Comparison of ENCODE assay signal across 16 cellular contexts in the genomic region with DNA sequence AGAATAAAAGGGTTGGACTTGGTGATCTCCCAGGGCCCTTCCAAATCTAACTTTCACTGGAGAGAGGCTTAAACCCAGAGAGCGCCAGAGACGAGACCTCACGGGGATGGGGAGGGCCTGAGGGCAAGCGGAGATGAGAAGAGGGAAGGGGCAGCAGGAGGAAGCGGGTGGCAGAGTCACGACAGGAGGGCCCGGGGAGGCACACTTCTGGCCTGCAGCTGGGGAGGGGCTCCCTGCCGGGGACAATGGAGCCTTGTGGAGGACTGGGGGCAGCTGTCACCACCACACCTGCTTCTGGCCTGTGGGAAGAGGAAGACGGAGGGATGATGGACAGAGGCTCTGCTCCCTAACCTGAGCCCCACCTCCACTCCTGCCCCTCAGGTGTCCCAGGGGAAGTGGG. TPM values are rescaled to one million over a fixed set of nuclear protein-coding genes. Genes with fewer than 3 reads are reported as not detected.
DNase-seq lines count a peak whose midpoint lies in the region; ATAC-seq and TF ChIP-seq lines count a peak whose summit lies in the region.
"Had no signal": no experiment of that assay in that cellular context is flagged by ENCODE, and none has a peak within 500 bp of the region (broad histone marks: within the 10 kb centered on the region; RNA-seq: fewer than 3 reads in every experiment).

No MANE protein-coding gene starts in this region.

- no peaks in the 10 kb centered on the region for H3K36me3 ChIP-seq in psoas muscle (ENCODE audit: insufficient read depth in 1 of 2, low read depth in 1 of 2)

- H3K4me3 ChIP-seq in right cardiac atrium (ENCODE audit: low read length) (no peak overlapping the region), psoas muscle (no peak overlapping the region)

- no peak for ATAC-seq in right cardiac atrium
- ATAC-seq in left ventricle myocardium superior: no peak
- ATAC-seq in psoas muscle: no peak
- ATAC-seq in HG03342 (IDR thresholded peaks at IDR 0.05; ENCODE audit: unreplicated experiment): no peak
- no peak for ATAC-seq in GM19463 (IDR thresholded peaks at IDR 0.05; ENCODE audit: unreplicated experiment)

- H3K27ac ChIP-seq in right cardiac atrium (ENCODE audit: low read length) (peak overlapping the region; percentile 46), cingulate gyrus (ENCODE audit: low read depth, low read length) (peak overlapping the region; percentile 47), psoas muscle (peak overlapping the region; percentile 36)

- no peaks in the 10 kb centered on the region for H3K27me3 ChIP-seq in right cardiac atrium (ENCODE audit: control insufficient read depth, insufficient read depth)
- H3K27me3 ChIP-seq in psoas muscle (ENCODE audit: insufficient read depth in 3 of 3, low read length in 2 of 3): no peaks in the 10 kb centered on the region

- H3K9me3 ChIP-seq in right cardiac atrium (ENCODE audit: control insufficient read depth, low read length) (no peaks in the 10 kb centered on the region), psoas muscle (no peaks in the 10 kb centered on the region)
- H3K9me3 ChIP-seq: SK-N-SH had no signal

- 78% methylated on average over 9 of the region's 9 CpGs for WGBS in right cardiac atrium
- WGBS in psoas muscle, 3 donors: 81 to 86% (median 85%) methylated on average over 9 of the region's 9 CpGs

- intact Hi-C loops in right cardiac atrium (cut with DNase I): no loop called here
- intact Hi-C loops in left ventricle myocardium superior (cut with micrococcal nuclease): no loop called here
- intact Hi-C loops in psoas muscle (cut with DNase I): no loop called here

- H3K4me1 ChIP-seq in right cardiac atrium (ENCODE audit: control insufficient read depth, insufficient read depth, low read length): peaks cover 19% of the 10 kb centered on the region
- peaks cover 36% of the 10 kb centered on the region for H3K4me1 ChIP-seq in psoas muscle

- no peak for DNase-seq in right cardiac atrium
- DNase-seq in left ventricle myocardium superior: no peak
- DNase-seq in psoas muscle: no peak
- DNase-seq in NCI-H2196 treated with DMSO at 0.1 percent for 48 hours (lab: John Stamatoyannopoulos, UW; ENCODE audit: unreplicated experiment): no peak
- DNase-seq: AML-193, COR-L47, GF-D8, NCI-H1048, NCI-H187, NCI-H2171, NCI-H446 treated with DMSO at 0.1 percent for 48 hours, NCI-H748 treated with DMSO at 0.1 percent for 48 hours, SK-N-SH had no signal

- no peak for TF ChIP-seq CTCF in psoas muscle (IDR thresholded peaks at IDR 0.05)

RNA-seq across cellular contexts. Expression of gene PDE2A, which starts 40.2 kb away (rescaled TPM):
- total RNA-seq in right cardiac atrium: 10 to 100 TPM; 32.1 to 43.9 (median 37.0) TPM
- polyA plus RNA-seq in right cardiac atrium: 43.1 TPM
- 30.0 TPM for total RNA-seq in left ventricle myocardium superior
- total RNA-seq in psoas muscle: 10 to 100 TPM in 2 of 4 donors, 1 to 10 TPM in 2; 6.0 to 20.1 (median 10.1) TPM
- 10 to 100 TPM in 1 of 3 donors, 1 to 10 TPM in 2; 6.9 to 16.6 (median 7.6) TPM for polyA plus RNA-seq in psoas muscle
